ENCODE assay signal across 37 cellular contexts in the genomic region with DNA sequence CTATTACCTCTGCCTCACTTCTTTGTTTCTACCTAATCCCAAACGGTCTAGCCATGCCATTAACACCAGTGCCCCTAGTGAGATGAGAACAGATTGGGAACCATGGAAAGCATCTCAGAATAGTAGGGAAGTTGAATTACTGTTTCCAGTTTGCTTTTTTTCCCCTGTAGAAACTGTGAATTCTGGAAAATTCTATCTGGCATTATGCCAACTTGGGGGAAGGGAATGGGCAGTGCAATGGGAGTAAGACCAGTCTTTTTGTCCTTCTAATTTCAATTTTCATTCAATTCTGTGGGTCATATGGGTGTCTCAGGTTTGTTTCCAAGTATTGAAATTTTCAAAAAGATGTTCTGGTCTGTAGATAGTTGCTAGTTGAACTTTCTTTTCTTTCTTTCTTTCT.
A peak's percentile ranks its signal among the peaks of the same experiment; 100 is the strongest.
DNase-seq lines count a peak whose midpoint lies in the region; ATAC-seq, FAIRE-seq and TF ChIP-seq lines count a peak whose summit lies in the region.
"Had no signal": no experiment of that assay in that cellular context is flagged by ENCODE, and none has a peak within 500 bp of the region (broad histone marks: within the 10 kb centered on the region; RNA-seq: fewer than 3 reads in every experiment).

No MANE protein-coding gene starts in this region.

- H3K36me3 ChIP-seq in HepG2 (replicated peaks in 1 of 2; ENCODE audit: control insufficient read depth in 1 of 2, insufficient read depth in 2 of 2, low read length in 2 of 2) (no peaks in the 10 kb centered on the region), right lobe of liver (no peaks in the 10 kb centered on the region), K562 (ENCODE audit: control insufficient read depth, insufficient read depth, low read length) (no peaks in the 10 kb centered on the region), H1 (ENCODE audit: control insufficient read depth in 2 of 4, insufficient read depth in 4 of 4, low read length in 3 of 4) (no peaks in the 10 kb centered on the region)
- H3K36me3 ChIP-seq: BE2C; BLaER1; BLaER1 treated with 17β-estradiol and CSF1 and Interleukin-3, amounts not matched to agents 10 nM and 100 nM had no signal

- H2AFZ ChIP-seq in HepG2 (ENCODE audit: low read length), result no peak overlapping the region
- no peak overlapping the region for H2AFZ ChIP-seq in K562 (ENCODE audit: low read depth, low read length)
- peak overlapping the region; percentile 47; the same call in 1 of the 2 replicates for H2AFZ ChIP-seq in H1 (ENCODE audit: low read length)

- ATAC-seq in HepG2, result no peak
- ATAC-seq in right lobe of liver, result no peak
- ATAC-seq in K562, result no peak
- no peak for ATAC-seq in activated CD8-positive, alpha-beta T cell treated with anti-CD3 and anti-CD28 coated beads, Interleukin-2, amount 10 ng/mL, durations not matched to agents 7 days and 5 days
- ATAC-seq in GM18505 (IDR thresholded peaks at IDR 0.05; ENCODE audit: unreplicated experiment), result no peak
- ATAC-seq: A549; CD8-positive, alpha-beta T cell had no signal

- H3K18ac ChIP-seq in H1 (ENCODE audit: extremely low read depth, low read length), result no peak overlapping the region

- FAIRE-seq in HepG2 (lab: Jason Lieb, UNC), result no peak
- FAIRE-seq in K562 (lab: Jason Lieb, UNC), result no peak
- no peak for FAIRE-seq in H1 (lab: Jason Lieb, UNC)
- FAIRE-seq: A204.1, A549, D721Med had no signal

- no peaks in the 10 kb centered on the region for H4K20me1 ChIP-seq in HepG2 (ENCODE audit: insufficient read depth, low read length)
- no peaks in the 10 kb centered on the region for H4K20me1 ChIP-seq in K562 (replicated peaks; ENCODE audit: control insufficient read depth, insufficient read depth, low read length)
- H4K20me1 ChIP-seq in H1 (replicated peaks in 1 of 2; ENCODE audit: control insufficient read depth in 1 of 2, insufficient read depth in 2 of 2, low read length in 2 of 2), result no peaks in the 10 kb centered on the region
- H4K20me1 ChIP-seq: BLaER1; BLaER1 treated with 17β-estradiol and CSF1 and Interleukin-3, amounts not matched to agents 10 nM and 100 nM had no signal

- H3K9me3 Mint-ChIP-seq in activated CD8-positive, alpha-beta T cell treated with anti-CD3 and anti-CD28 coated beads, Interleukin-2, amount 10 ng/mL, durations not matched to agents 7 days and 5 days (ENCODE audit: insufficient read depth), result peaks cover 19% of the 10 kb centered on the region

- in situ Hi-C loops in HepG2 (cut with HindIII; ENCODE audit: extremely low pct_ligation_motif_present, low pct_unique_long_range_greater_than_20kb) (no loop called here), K562 (cut with MboI) (no loop called here)

- no peaks in the 10 kb centered on the region for H3K79me1 ChIP-seq in H1 (ENCODE audit: low read depth, low read length)

- H4K91ac ChIP-seq in H1 (replicated peaks; ENCODE audit: insufficient read length, low read length), result no peak overlapping the region

- no peaks in the 10 kb centered on the region for H3K23me2 ChIP-seq in H1 (ENCODE audit: low read depth, low read length)

- H4K5ac ChIP-seq in H1 (ENCODE audit: insufficient read length, low read depth, low read length), result no peak overlapping the region

- H3K9me1 ChIP-seq in K562 (ENCODE audit: control insufficient read depth, insufficient read depth, low read length), result no peaks in the 10 kb centered on the region

- no peak overlapping the region for H2BK20ac ChIP-seq in H1 (ENCODE audit: low read length)

- H3K4me1 Mint-ChIP-seq in activated CD8-positive, alpha-beta T cell treated with anti-CD3 and anti-CD28 coated beads, Interleukin-2, amount 10 ng/mL, durations not matched to agents 7 days and 5 days (ENCODE audit: low read depth), result no peaks in the 10 kb centered on the region
- H3K4me1 Mint-ChIP-seq: B cell; CD14-positive monocyte; CD4-positive, alpha-beta memory T cell; CD4-positive, CD25-positive, alpha-beta regulatory T cell; CD8-positive, alpha-beta memory T cell had no signal

- intact Hi-C loops in HepG2 (cut with micrococcal nuclease; ENCODE audit: unreplicated experiment) (no loop called here), right lobe of liver (cut with DNase I) (no loop called here), K562 (cut with micrococcal nuclease) (no loop called here)

- no peak overlapping the region for H3K56ac ChIP-seq in H1 (replicated peaks; ENCODE audit: insufficient read length, low read depth, low read length)

- POLR2A ChIA-PET in HepG2 (lab: Yijun Ruan, JAX) (no interaction called here), K562 (lab: Yijun Ruan, JAX) (no interaction called here), H1 (lab: Charles Lee; ENCODE audit: partially characterized antibody) (no interaction called here)
- POLR2A ChIA-PET in activated CD8-positive, alpha-beta T cell treated with anti-CD3 and anti-CD28 coated beads, Interleukin-2, amount 10 ng/mL, durations not matched to agents 7 days and 5 days (lab: Charles Lee), result no interaction called here

- H3K79me2 ChIP-seq in HepG2 (ENCODE audit: insufficient read depth, low read length) (no peaks in the 10 kb centered on the region), K562 (ENCODE audit: control insufficient read depth, insufficient read depth, low read length) (no peaks in the 10 kb centered on the region), H1 (ENCODE audit: control insufficient read depth in 1 of 2, insufficient read depth in 2 of 2, low read length in 2 of 2) (no peaks in the 10 kb centered on the region)

- H3K36me3 Mint-ChIP-seq in activated CD8-positive, alpha-beta T cell treated with anti-CD3 and anti-CD28 coated beads, Interleukin-2, amount 10 ng/mL, durations not matched to agents 7 days and 5 days (ENCODE audit: low read depth), result no peaks in the 10 kb centered on the region
- H3K36me3 Mint-ChIP-seq: CD14-positive monocyte; CD4-positive, alpha-beta memory T cell; CD4-positive, CD25-positive, alpha-beta regulatory T cell; CD8-positive, alpha-beta memory T cell; CD8-positive, alpha-beta T cell had no signal

- no peak overlapping the region for H2BK12ac ChIP-seq in H1 (ENCODE audit: low read depth, low read length)

- H3K4ac ChIP-seq in H1 (replicated peaks; ENCODE audit: insufficient read length, low read depth, low read length), result no peak overlapping the region

- DNase-seq in HepG2 (ENCODE audit: low spot score) (no peak), right lobe of liver (no peak), K562 (ENCODE audit: extremely low read depth in 1 of 4, low spot score in 3 of 4) (no peak), H1 (ENCODE audit: low read depth in 1 of 2, low spot score in 2 of 2) (no peak)
- DNase-seq in activated CD8-positive, alpha-beta T cell treated with anti-CD3 and anti-CD28 coated beads, Interleukin-2, amount 10 ng/mL, durations not matched to agents 7 days and 5 days, result no peak
- DNase-seq in stimulated activated CD4-positive, alpha-beta T cell treated with anti-CD3 and anti-CD28 coated beads, Interleukin-4, amount 100 ng/mL, for 24 hours, result no peak
- DNase-seq: 8988T; ACHN; AML-193; BE2C; C1 segment of cervical spinal cord; Caco-2; Calu3; CD4-positive, alpha-beta memory T cell; CD4-positive, alpha-beta T cell; CD4-positive, CD25-positive, alpha-beta regulatory T cell; CD8-positive, alpha-beta memory T cell; CD8-positive, alpha-beta T cell; COR-L47; DMS 273 treated with DMSO at 0.1 percent for 48 hours; DMS153; DMS53; DMS79; DMS79 treated with DMSO at 0.1 percent for 48 hours; DND-41; EL had no signal

- no peak overlapping the region for H4K8ac ChIP-seq in H1 (ENCODE audit: extremely low read depth, insufficient read depth, low read length)

- H3K27ac ChIP-seq in HepG2 (ENCODE audit: extremely low read length, insufficient read depth, low read length), result no peak overlapping the region
- no peak overlapping the region for H3K27ac ChIP-seq in right lobe of liver
- no peak overlapping the region for H3K27ac ChIP-seq in K562 (ENCODE audit: extremely low read depth, low read depth, low read length)
- no peak overlapping the region for H3K27ac ChIP-seq in H1 (ENCODE audit: low read depth, low read length)
- H3K27ac ChIP-seq: 22Rv1; A549; BLaER1; BLaER1 treated with 17β-estradiol and CSF1 and Interleukin-3, amounts not matched to agents 10 nM and 100 nM; C4-2B had no signal

- no peak overlapping the region for H2AK5ac ChIP-seq in H1 (ENCODE audit: low read depth, low read length)

- H3K27me3 ChIP-seq in HepG2 (ENCODE audit: control insufficient read depth in 1 of 2, insufficient read depth in 2 of 2, low read length in 2 of 2) (no peaks in the 10 kb centered on the region), right lobe of liver (no peaks in the 10 kb centered on the region), K562 (ENCODE audit: control insufficient read depth in 2 of 2, insufficient read depth in 2 of 2, low read length in 2 of 2) (no peaks in the 10 kb centered on the region), H1 (replicated peaks in 1 of 4; ENCODE audit: control insufficient read depth in 3 of 4, extremely low read depth in 1 of 4, insufficient read depth in 3 of 4, low read length in 3 of 4) (no peaks in the 10 kb centered on the region)
- H3K27me3 ChIP-seq: BE2C; BLaER1; BLaER1 treated with 17β-estradiol and CSF1 and Interleukin-3, amounts not matched to agents 10 nM and 100 nM had no signal

- H3K4me2 ChIP-seq in HepG2 (ENCODE audit: low read depth, low read length) (no peak overlapping the region), K562 (ENCODE audit: insufficient read depth, low read length) (no peak overlapping the region), H1 (ENCODE audit: insufficient read depth in 1 of 2, low read depth in 2 of 2, low read length in 2 of 2) (no peak overlapping the region)
- H3K4me2 ChIP-seq: A549; BLaER1; BLaER1 treated with 17β-estradiol and CSF1 and Interleukin-3, amounts not matched to agents 10 nM and 100 nM had no signal

- no peak overlapping the region for H3K14ac ChIP-seq in H1 (ENCODE audit: insufficient read length)

- no peak overlapping the region for H3K9ac ChIP-seq in HepG2 (ENCODE audit: insufficient read depth, low read depth, low read length)
- no peak overlapping the region for H3K9ac ChIP-seq in K562 (ENCODE audit: insufficient read depth in 1 of 2, low read depth in 2 of 2, low read length in 2 of 2)
- no peak overlapping the region for H3K9ac ChIP-seq in H1 (replicated peaks in 1 of 4; ENCODE audit: extremely low read depth in 1 of 4, low read depth in 3 of 4, low read length in 3 of 4)
- H3K9ac ChIP-seq: BLaER1; BLaER1 treated with 17β-estradiol and CSF1 and Interleukin-3, amounts not matched to agents 10 nM and 100 nM had no signal

- no peak overlapping the region for H3K27ac Mint-ChIP-seq in activated CD8-positive, alpha-beta T cell treated with anti-CD3 and anti-CD28 coated beads, Interleukin-2, amount 10 ng/mL, durations not matched to agents 7 days and 5 days
- H3K27ac Mint-ChIP-seq: B cell; CD14-positive monocyte; CD4-positive, alpha-beta memory T cell; CD4-positive, alpha-beta T cell; CD4-positive, CD25-positive, alpha-beta regulatory T cell; CD8-positive, alpha-beta memory T cell; CD8-positive, alpha-beta T cell had no signal

- no peak overlapping the region for H3K4me3 ChIP-seq in HepG2 (replicated peaks in 1 of 3; ENCODE audit: insufficient read depth in 1 of 3, low read depth in 2 of 3, low read length in 3 of 3)
- H3K4me3 ChIP-seq in right lobe of liver, result no peak overlapping the region
- no peak overlapping the region for H3K4me3 ChIP-seq in K562
- H3K4me3 ChIP-seq in H1 (ENCODE audit: extremely low read depth in 1 of 4, insufficient read depth in 2 of 4, low read depth in 3 of 4, low read length in 4 of 4), result no peak overlapping the region
- H3K4me3 ChIP-seq: A549; BLaER1; BLaER1 treated with 17β-estradiol and CSF1 and Interleukin-3, amounts not matched to agents 10 nM and 100 nM had no signal

- no peaks in the 10 kb centered on the region for H3K27me3 Mint-ChIP-seq in activated CD8-positive, alpha-beta T cell treated with anti-CD3 and anti-CD28 coated beads, Interleukin-2, amount 10 ng/mL, durations not matched to agents 7 days and 5 days (ENCODE audit: low read depth)
- H3K27me3 Mint-ChIP-seq: B cell; CD4-positive, alpha-beta memory T cell; CD4-positive, alpha-beta T cell; CD4-positive, CD25-positive, alpha-beta regulatory T cell; CD8-positive, alpha-beta memory T cell had no signal

- 0% methylated on average over 1 of the region's 1 CpG for WGBS in HepG2 (ENCODE audit: low lambda C conversion rate)
- 38% methylated on average over 1 of the region's 1 CpG for WGBS in right lobe of liver (ENCODE audit: insufficient coverage, low coverage, low lambda C conversion rate, missing lambda C conversion rate)
- 0% methylated on average over 1 of the region's 1 CpG for WGBS in K562 (ENCODE audit: insufficient coverage, low coverage, missing lambda C conversion rate)
- WGBS in H1 (ENCODE audit: extremely low coverage in 1 of 2, insufficient coverage in 1 of 2, insufficient read length in 1 of 2, insufficient replicate concordance in 2 of 2, low coverage in 1 of 2, low lambda C conversion rate in 2 of 2, missing lambda C conversion rate in 1 of 2), 2 experiments, result 87% methylated on average over 1 of the region's 1 CpG; no CpG with 5 or more reads in 1 of the 2 experiments

- no peak for TF ChIP-seq EP300 in HepG2 (IDR thresholded peaks at IDR 0.05; ENCODE audit: low read depth in 2 of 2, low read length in 2 of 2)
- TF ChIP-seq EP300 in HepG2 (CRISPR knock-in tag; IDR thresholded peaks at IDR 0.05; ENCODE audit: borderline replicate concordance), result no peak
- TF ChIP-seq EP300 in Ishikawa (IDR thresholded peaks at IDR 0.05; ENCODE audit: borderline replicate concordance), result no peak
- no peak for TF ChIP-seq EP300 in K562 (IDR thresholded peaks at IDR 0.05; ENCODE audit: low read length)
- TF ChIP-seq EP300 in H1 (IDR thresholded peaks at IDR 0.05; ENCODE audit: borderline replicate concordance in 1 of 2, low read depth in 2 of 2, low read length in 2 of 2), result no peak

- H3K4me1 ChIP-seq in HepG2 (ENCODE audit: insufficient read depth, low read length) (no peaks in the 10 kb centered on the region), right lobe of liver (no peaks in the 10 kb centered on the region), K562 (replicated peaks in 1 of 2; ENCODE audit: control insufficient read depth in 2 of 2, insufficient read depth in 2 of 2, low read length in 2 of 2) (no peaks in the 10 kb centered on the region), H1 (replicated peaks in 1 of 4; ENCODE audit: control insufficient read depth in 3 of 4, insufficient read depth in 4 of 4, low read length in 3 of 4) (no peaks in the 10 kb centered on the region)
- H3K4me1 ChIP-seq: A549; BE2C; BLaER1; BLaER1 treated with 17β-estradiol and CSF1 and Interleukin-3, amounts not matched to agents 10 nM and 100 nM; Caco-2 had no signal

- H2BK15ac ChIP-seq in H1 (ENCODE audit: low read length), result no peak overlapping the region

- no peak overlapping the region for H2BK5ac ChIP-seq in H1 (ENCODE audit: low read depth, low read length)

- TF ChIP-seq POLR2A in HepG2 (IDR thresholded peaks at IDR 0.05; ENCODE audit: insufficient read depth in 1 of 2, low read depth in 2 of 2, low read length in 2 of 2) (no peak), right lobe of liver (IDR thresholded peaks at IDR 0.05) (no peak), K562 (conservative IDR thresholded peaks at IDR 0.05) (no peak), H1 (IDR thresholded peaks at IDR 0.05; ENCODE audit: control extremely low read depth in 1 of 2, low read depth in 2 of 2, low read length in 2 of 2) (no peak), GM18505 (IDR thresholded peaks at IDR 0.05; ENCODE audit: borderline replicate concordance, extremely low read depth, insufficient read depth, insufficient read length) (no peak)

- H3K9me3 ChIP-seq in HepG2 (ENCODE audit: low read length) (peaks cover 27% of the 10 kb centered on the region), right lobe of liver (no peaks in the 10 kb centered on the region), K562 (replicated peaks; ENCODE audit: control insufficient read depth, insufficient read depth, low read depth, low read length) (no peaks in the 10 kb centered on the region), H1 (ENCODE audit: insufficient read depth in 2 of 2, low read depth in 1 of 2, low read length in 1 of 2) (peaks cover 4 to 10% of the 10 kb centered on the region in 2 experiments; a peak in 3 of 4 replicates)
- H3K9me3 ChIP-seq: A549, BE2C, BLaER1 had no signal

- no peak overlapping the region for H3K4me3 Mint-ChIP-seq in activated CD8-positive, alpha-beta T cell treated with anti-CD3 and anti-CD28 coated beads, Interleukin-2, amount 10 ng/mL, durations not matched to agents 7 days and 5 days
- H3K4me3 Mint-ChIP-seq: B cell; CD14-positive monocyte; CD4-positive, alpha-beta memory T cell; CD4-positive, alpha-beta T cell; CD4-positive, CD25-positive, alpha-beta regulatory T cell; CD8-positive, alpha-beta memory T cell; CD8-positive, alpha-beta T cell had no signal

- no TSS peak for BruUV-seq in HepG2 (replicated peaks; lab: Mats Ljungman, UMichigan)
- no TSS peak for BruUV-seq in K562 (replicated peaks; lab: Mats Ljungman, UMichigan)

- no peak overlapping the region for H2BK120ac ChIP-seq in H1 (replicated peaks; ENCODE audit: low read depth, low read length)

- H3K23ac ChIP-seq in H1 (ENCODE audit: insufficient read length), result no peak overlapping the region

- no peak for TF ChIP-seq CTCF in HepG2 (CRISPR knock-in tag; IDR thresholded peaks at IDR 0.05)
- TF ChIP-seq CTCF in right lobe of liver (IDR thresholded peaks at IDR 0.05), result no peak
- no peak for TF ChIP-seq CTCF in K562 (IDR thresholded peaks at IDR 0.05 in 2 of 3, conservative IDR thresholded peaks at IDR 0.05 in 1 of 3; ENCODE audit: insufficient read depth in 2 of 3, low read depth in 1 of 3, low read length in 3 of 3)
- TF ChIP-seq CTCF in H1 (IDR thresholded peaks at IDR 0.05; ENCODE audit: control extremely low read depth in 1 of 3, insufficient read depth in 1 of 3, low read depth in 1 of 3, low read length in 3 of 3), result no peak

- TF ChIP-seq RAD21 in HepG2 (CRISPR knock-in tag; IDR thresholded peaks at IDR 0.05), result no peak
- no peak for TF ChIP-seq RAD21 in Ishikawa (IDR thresholded peaks at IDR 0.05; ENCODE audit: low read depth)
- TF ChIP-seq RAD21 in K562 (CRISPR knock-in tag; conservative IDR thresholded peaks at IDR 0.05 in 1 of 2, IDR thresholded peaks at IDR 0.05 in 1 of 2), result no peak
- no peak for TF ChIP-seq RAD21 in H1 (IDR thresholded peaks at IDR 0.05 in 1 of 2, conservative IDR thresholded peaks at IDR 0.05 in 1 of 2; ENCODE audit: low read depth in 2 of 2, low read length in 2 of 2)

- CTCF ChIA-PET in HepG2 (lab: Yijun Ruan, JAX; ENCODE audit: low intra/inter-chr PET ratio, low total read pairs), result no interaction called here
- CTCF ChIA-PET in K562 (lab: Yijun Ruan, JAX; ENCODE audit: low intra/inter-chr PET ratio), result interaction anchor here (0.6 kb wide), 1 partner anchor 571 kb away, joined by 3 read pairs; no protein-coding TSS in a partner anchor
- CTCF ChIA-PET in H1 (lab: Charles Lee; ENCODE audit: partially characterized antibody), result no interaction called here
- CTCF ChIA-PET in activated CD8-positive, alpha-beta T cell treated with anti-CD3 and anti-CD28 coated beads, Interleukin-2, amount 10 ng/mL, durations not matched to agents 7 days and 5 days (lab: Charles Lee), result no interaction called here
